In the genomic region with DNA sequence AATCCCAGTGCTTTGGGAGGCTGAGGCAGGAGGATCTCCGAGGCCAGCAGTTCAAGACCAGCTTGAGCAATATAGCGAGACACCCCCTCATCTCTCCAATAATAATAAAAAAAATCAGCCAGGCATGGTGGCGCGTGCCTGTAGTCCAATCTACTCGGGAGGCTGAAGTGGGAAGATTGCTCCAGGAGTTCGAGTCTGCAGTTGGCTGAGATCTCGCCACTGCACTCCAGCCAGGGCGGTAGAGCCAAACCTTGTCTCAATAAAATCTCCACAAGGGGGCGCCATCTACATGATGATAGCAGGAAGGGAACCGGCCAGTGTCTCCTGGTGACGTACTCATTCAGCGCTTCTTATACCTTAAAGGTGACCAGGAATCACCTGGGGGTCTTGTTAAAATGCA, we compare ENCODE assay signal across 8 cellular contexts. TPM values are rescaled to one million over a fixed set of nuclear protein-coding genes. Genes with fewer than 3 reads are reported as not detected.
A peak's percentile ranks its signal among the peaks of the same experiment; 100 is the strongest.
DNase-seq lines count a peak whose midpoint lies in the region; ATAC-seq, FAIRE-seq and TF ChIP-seq lines count a peak whose summit lies in the region.

No MANE protein-coding gene starts in this region.

- H3K27ac Mint-ChIP-seq in activated B cell treated with CpG ODN at 0.5 μM for 24 hours: no peak overlapping the region

- H3K9ac ChIP-seq in mammary epithelial cell (ENCODE audit: insufficient read depth, low read length) (no peak overlapping the region), keratinocyte (ENCODE audit: control insufficient read depth, extremely low read depth, insufficient read depth, low read length) (no peak overlapping the region)

- no peaks in the 10 kb centered on the region for H3K36me3 Mint-ChIP-seq in activated B cell treated with CpG ODN at 0.5 μM for 24 hours (ENCODE audit: low read depth)

- H2AFZ ChIP-seq in mammary epithelial cell (ENCODE audit: low read depth, low read length) (no peak overlapping the region), keratinocyte (ENCODE audit: control insufficient read depth, low read length) (no peak overlapping the region)

- no peaks in the 10 kb centered on the region for H3K9me3 ChIP-seq in mammary epithelial cell (replicated peaks; ENCODE audit: insufficient read depth, low read length)
- no peaks in the 10 kb centered on the region for H3K9me3 ChIP-seq in keratinocyte (ENCODE audit: control insufficient read depth, low read depth, low read length)

- H3K4me3 ChIP-seq in AG09309 (ENCODE audit: control insufficient read depth, low read depth, low read length) (no peak overlapping the region), mammary epithelial cell (replicated peaks in 1 of 3; ENCODE audit: insufficient read depth in 1 of 3, low read depth in 2 of 3, low read length in 3 of 3) (no peak overlapping the region), keratinocyte (ENCODE audit: control insufficient read depth in 2 of 3, extremely low read depth in 1 of 3, insufficient read depth in 2 of 3, low read depth in 1 of 3, low read length in 3 of 3) (no peak overlapping the region)

- no peaks in the 10 kb centered on the region for H3K36me3 ChIP-seq in mammary epithelial cell (ENCODE audit: insufficient read depth, low read length)
- no peaks in the 10 kb centered on the region for H3K36me3 ChIP-seq in keratinocyte (ENCODE audit: control insufficient read depth in 2 of 2, extremely low read depth in 1 of 2, insufficient read depth in 2 of 2, low read length in 2 of 2)

- H3K9me3 Mint-ChIP-seq in activated B cell treated with CpG ODN at 0.5 μM for 24 hours: no peaks in the 10 kb centered on the region

- no TSS peak for BruUV-seq in mammary epithelial cell (replicated peaks; lab: Mats Ljungman, UMichigan)

- ATAC-seq in activated B cell treated with CpG ODN at 0.5 μM for 24 hours (ENCODE audit: low read depth) (peak; percentile 75), HG03135 (IDR thresholded peaks at IDR 0.05; ENCODE audit: unreplicated experiment) (no peak)

- intact Hi-C loops in activated B cell treated with CpG ODN at 0.5 μM for 24 hours (cut with micrococcal nuclease): loop anchor here (1.0 to 5.0 kb wide), 5 partner anchors 95 to 491 kb away; a partner anchor contains a TSS
- intact Hi-C loops in mammary epithelial cell (cut with micrococcal nuclease): loop anchor here (1.0 to 5.0 kb wide), 3 partner anchors 95 to 401 kb away; no protein-coding TSS in a partner anchor

- in situ Hi-C loops in mammary epithelial cell (cut with MboI; ENCODE audit: low sequenced_read_pairs in 2 of 2): loop anchor here (5.0 to 25.0 kb wide), 3 partner anchors 96 to 391 kb away; no protein-coding TSS in a partner anchor

- no peak overlapping the region for H3K27ac ChIP-seq in mammary epithelial cell (ENCODE audit: insufficient read depth, low read depth, low read length)
- no peak overlapping the region for H3K27ac ChIP-seq in keratinocyte (ENCODE audit: control insufficient read depth, insufficient read depth, low read length)

- H4K20me1 ChIP-seq in mammary epithelial cell (ENCODE audit: insufficient read depth, low read length) (no peaks in the 10 kb centered on the region), keratinocyte (ENCODE audit: control insufficient read depth, extremely low read depth, insufficient read depth, low read length) (no peaks in the 10 kb centered on the region)

- no peak for FAIRE-seq in H54 (lab: Jason Lieb, UNC)
- FAIRE-seq in keratinocyte (lab: Jason Lieb, UNC): peak; percentile 93

- no peak for TF ChIP-seq POLR2A in H54 (IDR thresholded peaks at IDR 0.05; ENCODE audit: low read depth, low read length)

- H3K4me3 Mint-ChIP-seq in activated B cell treated with CpG ODN at 0.5 μM for 24 hours: no peak overlapping the region

- H3K4me1 ChIP-seq in mammary epithelial cell (ENCODE audit: insufficient read depth, low read length) (no peaks in the 10 kb centered on the region), keratinocyte (ENCODE audit: control insufficient read depth, extremely low read depth, insufficient read depth, low read length) (no peaks in the 10 kb centered on the region)

- no peaks in the 10 kb centered on the region for H3K9me1 ChIP-seq in keratinocyte (ENCODE audit: control insufficient read depth, extremely low read depth, insufficient read depth, low read length)

- TF ChIP-seq CTCF in AG09309 (IDR thresholded peaks at IDR 0.05; ENCODE audit: control insufficient read depth, insufficient read depth, low read depth, low read length, missing control alignments): peak; percentile 70
- no peak for TF ChIP-seq CTCF in activated B cell treated with CpG ODN at 0.5 μM for 24 hours (IDR thresholded peaks at IDR 0.05)
- TF ChIP-seq CTCF in mammary epithelial cell (conservative IDR thresholded peaks at IDR 0.05 in 1 of 2, IDR thresholded peaks at IDR 0.05 in 1 of 2; ENCODE audit: extremely low read depth in 1 of 2, insufficient read depth in 1 of 2, low read depth in 1 of 2, low read length in 2 of 2): peak; percentile 51 to 76
- TF ChIP-seq CTCF in keratinocyte (optimal IDR thresholded peaks at IDR 0.05 in 1 of 3, IDR thresholded peaks at IDR 0.05 in 1 of 3, conservative IDR thresholded peaks at IDR 0.05 in 1 of 3; ENCODE audit: extremely low read depth in 1 of 3, insufficient read depth in 2 of 3, low read length in 3 of 3): peak; percentile 64 to 87 (median 65)

- 48% methylated on average over 7 of the region's 12 CpGs for WGBS in mammary epithelial cell (ENCODE audit: low coverage, missing lambda C conversion rate)

- H3K79me2 ChIP-seq in mammary epithelial cell (ENCODE audit: insufficient read depth, low read length) (no peaks in the 10 kb centered on the region), keratinocyte (ENCODE audit: control insufficient read depth, insufficient read depth, low read length) (no peaks in the 10 kb centered on the region)

- POLR2A ChIA-PET in activated B cell treated with CpG ODN at 0.5 μM for 24 hours (lab: Charles Lee): interaction anchor here (0.6 to 1.2 kb wide), 3 partner anchors 11 to 548 kb away, joined by 3 to 5 read pairs (median 3); no protein-coding TSS in a partner anchor

- H3K27me3 Mint-ChIP-seq in activated B cell treated with CpG ODN at 0.5 μM for 24 hours: no peaks in the 10 kb centered on the region

- DNase-seq in AG09309 (ENCODE audit: low read depth): no peak
- peak; percentile 33 for DNase-seq in H54 (ENCODE audit: insufficient read length, low spot score)
- peak; percentile 48 for DNase-seq in NCI-H2227 treated with DMSO at 0.1 percent for 48 hours (lab: John Stamatoyannopoulos, UW)
- no peak for DNase-seq in activated B cell treated with CpG ODN at 0.5 μM for 24 hours
- DNase-seq in mammary epithelial cell: peak; percentile 63
- no peak for DNase-seq in keratinocyte (ENCODE audit: low read depth, low spot score)
- peak; percentile 78 for DNase-seq in stimulated activated CD4-positive, alpha-beta T cell treated with anti-CD3 and anti-CD28 coated beads, Interleukin-1b, Interleukin-23, amount 100 ng/mL, for 48 hours

- peaks cover 20% of the 10 kb centered on the region for H3K4me1 Mint-ChIP-seq in activated B cell treated with CpG ODN at 0.5 μM for 24 hours

- dilution Hi-C loops in mammary epithelial cell (cut with HindIII; ENCODE audit: low sequenced_read_pairs): loop anchor here (5.0 kb wide), 4 partner anchors 56 to 196 kb away; a partner anchor contains a TSS
- dilution Hi-C loops in keratinocyte (cut with MboI; ENCODE audit: extremely low pct_ligation_motif_present, low sequenced_read_pairs): no loop called here

- CTCF ChIA-PET in activated B cell treated with CpG ODN at 0.5 μM for 24 hours (lab: Charles Lee): interaction anchor here (0.8 to 2.5 kb wide), 4 partner anchors 9 to 95 kb away, joined by 3 to 16 read pairs (median 4); a partner anchor contains a TSS
- CTCF ChIA-PET in mammary epithelial cell (lab: Charles Lee; ENCODE audit: low non-redundant PET): no interaction called here

- no peak overlapping the region for H3K4me2 ChIP-seq in mammary epithelial cell (ENCODE audit: insufficient read depth, low read depth, low read length)
- H3K4me2 ChIP-seq in keratinocyte (ENCODE audit: control insufficient read depth, extremely low read depth, insufficient read depth, low read depth, low read length): no peak overlapping the region

- H3K27me3 ChIP-seq in mammary epithelial cell (ENCODE audit: insufficient read depth, low read length) (no peaks in the 10 kb centered on the region), keratinocyte (ENCODE audit: control insufficient read depth, extremely low read depth, insufficient read depth, low read length) (no peaks in the 10 kb centered on the region)

RNA-seq across cellular contexts. Expression of a gene that starts 13.6 kb away (rescaled TPM):
- total RNA-seq in activated B cell treated with CpG ODN at 0.5 μM for 24 hours: 1.7 and 2.2 TPM in 2 replicates
- 1 to 10 TPM in 1 of 2 donors, under 1 TPM in 1; 0.17 to 1.9 TPM for total RNA-seq in mammary epithelial cell
- polyA plus RNA-seq in mammary epithelial cell: 0.03 TPM
- not detected for polyA minus RNA-seq in mammary epithelial cell
- polyA plus RNA-seq in keratinocyte: 0.15 to 0.63 TPM (median 0.42 TPM) in 3 replicates
- polyA plus RNA-seq in keratinocyte (2011; ENCODE audit: low read depth): not detected
- 0.05 and 0.18 TPM in 2 replicates for polyA plus RNA-seq in keratinocyte (2011; cell fraction: cytosol; rRNA removed)
- 2.4 and 3.6 TPM in 2 replicates for polyA plus RNA-seq in keratinocyte (2011; cell fraction: nucleus; rRNA removed)
- 0.07 and 0.85 TPM in 2 replicates for polyA plus RNA-seq in keratinocyte (2012; ENCODE audit: low replicate concordance)
- polyA minus RNA-seq in keratinocyte: 0.56 to 0.58 TPM in 2 of 3 replicates, not detected in the other
- 5.2 TPM for polyA minus RNA-seq in keratinocyte (2011; cell fraction: cytosol; rRNA and poly(A)+ RNA removed)
- polyA minus RNA-seq in keratinocyte (2011; cell fraction: nucleus; rRNA and poly(A)+ RNA removed): 0.21 and 0.62 TPM in 2 replicates

RNA-seq across cellular contexts. Expression of a gene that starts 21.4 kb away (rescaled TPM):
- total RNA-seq in activated B cell treated with CpG ODN at 0.5 μM for 24 hours: 9.8 and 11.8 TPM in 2 replicates
- total RNA-seq in mammary epithelial cell: 10 to 100 TPM in 1 of 2 donors, 1 to 10 TPM in 1; 2.0 to 10.9 TPM
- 0.65 TPM for polyA plus RNA-seq in mammary epithelial cell
- polyA minus RNA-seq in mammary epithelial cell: not detected
- 0.35 to 0.68 TPM (median 0.50 TPM) in 3 replicates for polyA plus RNA-seq in keratinocyte
- polyA plus RNA-seq in keratinocyte (2011; ENCODE audit: low read depth): 0.64 TPM
- 0.18 and 0.81 TPM in 2 replicates for polyA plus RNA-seq in keratinocyte (2011; cell fraction: cytosol; rRNA removed)
- 1.8 and 3.2 TPM in 2 replicates for polyA plus RNA-seq in keratinocyte (2011; cell fraction: nucleus; rRNA removed)
- polyA plus RNA-seq in keratinocyte (2012; ENCODE audit: low replicate concordance): 3.8 and 4.7 TPM in 2 replicates
- polyA minus RNA-seq in keratinocyte: 1.8 TPM in 1 of 3 replicates, not detected in the others
- not detected for polyA minus RNA-seq in keratinocyte (2011; cell fraction: cytosol; rRNA and poly(A)+ RNA removed)
- 2.0 TPM in 1 of 2 replicates, not detected in the other for polyA minus RNA-seq in keratinocyte (2011; cell fraction: nucleus; rRNA and poly(A)+ RNA removed)

RNA-seq across cellular contexts. Expression of a gene that starts 35.9 kb away (rescaled TPM):
- total RNA-seq in activated B cell treated with CpG ODN at 0.5 μM for 24 hours (0.22 and 0.42 TPM in 2 replicates), mammary epithelial cell (under 1 TPM in 1 of 2 donors, not detected in 1; 0.09 TPM)
- polyA plus RNA-seq in mammary epithelial cell (0.06 TPM), keratinocyte (0.01 TPM in 1 of 3 replicates, not detected in the others)
- polyA minus RNA-seq in mammary epithelial cell (not detected), keratinocyte (not detected in 3 replicates)
- not detected for polyA plus RNA-seq in keratinocyte (2011; ENCODE audit: low read depth)
- polyA plus RNA-seq in keratinocyte (2011; cell fraction: cytosol; rRNA removed): not detected in 2 replicates
- polyA plus RNA-seq in keratinocyte (2011; cell fraction: nucleus; rRNA removed): 0.01 TPM in 1 of 2 replicates, not detected in the other
- polyA plus RNA-seq in keratinocyte (2012; ENCODE audit: low replicate concordance): 0.07 TPM in 1 of 2 replicates, not detected in the other
- not detected for polyA minus RNA-seq in keratinocyte (2011; cell fraction: cytosol; rRNA and poly(A)+ RNA removed)
- not detected in 2 replicates for polyA minus RNA-seq in keratinocyte (2011; cell fraction: nucleus; rRNA and poly(A)+ RNA removed)

RNA-seq across cellular contexts. Expression of a gene that starts 39.7 kb away (rescaled TPM):
- total RNA-seq in activated B cell treated with CpG ODN at 0.5 μM for 24 hours: 43.7 and 47.1 TPM in 2 replicates
- 10 to 100 TPM in 1 of 2 donors, 1 to 10 TPM in 1; 4.7 to 29.6 TPM for total RNA-seq in mammary epithelial cell
- polyA plus RNA-seq in mammary epithelial cell: 3.2 TPM
- 9.1 TPM for polyA minus RNA-seq in mammary epithelial cell
- 2.2 to 3.8 TPM (median 2.8 TPM) in 3 replicates for polyA plus RNA-seq in keratinocyte
- polyA plus RNA-seq in keratinocyte (2011; ENCODE audit: low read depth): 9.6 TPM
- polyA plus RNA-seq in keratinocyte (2011; cell fraction: cytosol; rRNA removed): 1.2 and 3.6 TPM in 2 replicates
- polyA plus RNA-seq in keratinocyte (2011; cell fraction: nucleus; rRNA removed): 7.6 and 10.5 TPM in 2 replicates
- 10.6 and 13.2 TPM in 2 replicates for polyA plus RNA-seq in keratinocyte (2012; ENCODE audit: low replicate concordance)
- polyA minus RNA-seq in keratinocyte: 0.70 to 1.9 TPM (median 1.1 TPM) in 3 replicates
- 1.9 TPM for polyA minus RNA-seq in keratinocyte (2011; cell fraction: cytosol; rRNA and poly(A)+ RNA removed)
- 1.9 and 3.7 TPM in 2 replicates for polyA minus RNA-seq in keratinocyte (2011; cell fraction: nucleus; rRNA and poly(A)+ RNA removed)

RNA-seq across cellular contexts. Expression of a gene that starts 53.1 kb away (rescaled TPM):
- total RNA-seq in activated B cell treated with CpG ODN at 0.5 μM for 24 hours: 17.4 and 20.0 TPM in 2 replicates
- total RNA-seq in mammary epithelial cell: 10 to 100 TPM; 10.5 to 22.4 TPM
- polyA plus RNA-seq in mammary epithelial cell: 11.3 TPM
- 9.8 TPM for polyA minus RNA-seq in mammary epithelial cell
- 6.4 to 9.1 TPM (median 8.9 TPM) in 3 replicates for polyA plus RNA-seq in keratinocyte
- 4.7 TPM for polyA plus RNA-seq in keratinocyte (2011; ENCODE audit: low read depth)
- polyA plus RNA-seq in keratinocyte (2011; cell fraction: cytosol; rRNA removed): 4.1 and 6.9 TPM in 2 replicates
- polyA plus RNA-seq in keratinocyte (2011; cell fraction: nucleus; rRNA removed): 21.5 and 28.9 TPM in 2 replicates
- 8.3 and 12.1 TPM in 2 replicates for polyA plus RNA-seq in keratinocyte (2012; ENCODE audit: low replicate concordance)
- 9.1 to 20.8 TPM (median 11.1 TPM) in 3 replicates for polyA minus RNA-seq in keratinocyte
- 12.3 TPM for polyA minus RNA-seq in keratinocyte (2011; cell fraction: cytosol; rRNA and poly(A)+ RNA removed)
- 16.4 and 17.5 TPM in 2 replicates for polyA minus RNA-seq in keratinocyte (2011; cell fraction: nucleus; rRNA and poly(A)+ RNA removed)

Comparison
In these comparisons a context has a peak if more than half of its experiments do, and no peak if none do; other contexts are left out.
1. DNase-seq: peak in H54 (single experiment), NCI-H2227 treated with DMSO at 0.1 percent for 48 hours (single experiment), mammary epithelial cell (single experiment) and stimulated activated CD4-positive, alpha-beta T cell treated with anti-CD3 and anti-CD28 coated beads, Interleukin-1b, Interleukin-23, amount 100 ng/mL, for 48 hours (single experiment); none in AG09309 (single experiment), activated B cell treated with CpG ODN at 0.5 μM for 24 hours (single experiment) and keratinocyte (single experiment).